In genomic region chr6:53943410-53943809, GRCh38 we compare ENCODE assay signal across 15 cellular contexts.
DNase-seq lines count a peak whose midpoint lies in the region; ATAC-seq and TF ChIP-seq lines count a peak whose summit lies in the region.
"Had no signal": no experiment of that assay in that cellular context is flagged by ENCODE, and none has a peak within 500 bp of the region (broad histone marks: within the 10 kb centered on the region; RNA-seq: fewer than 3 reads in every experiment).

No MANE protein-coding gene starts in this region.

- H3K27ac ChIP-seq in ascending aorta, result peak overlapping the region; percentile 58 to 69
- peak overlapping the region in 2 of 4 donors; percentile 10 to 35 for H3K27ac ChIP-seq in gastroesophageal sphincter
- H3K27ac ChIP-seq in testis, result peak overlapping the region in 1 of 2 donors; percentile 21
- H3K27ac ChIP-seq: neutrophil, WERI-Rb-1 had no signal

- H3K36me3 ChIP-seq in ascending aorta, result no peaks in the 10 kb centered on the region
- H3K36me3 ChIP-seq in gastroesophageal sphincter, result no peaks in the 10 kb centered on the region
- H3K36me3 ChIP-seq in testis (ENCODE audit: low read depth, missing control alignments), result no peaks in the 10 kb centered on the region
- H3K36me3 ChIP-seq: neutrophil, WERI-Rb-1 had no signal

- TF ChIP-seq POLR2A in gastroesophageal sphincter (IDR thresholded peaks at IDR 0.05) (no peak), testis (IDR thresholded peaks at IDR 0.05) (no peak)

- intact Hi-C loops in ascending aorta (cut with DNase I) (no loop called here), testis (cut with DNase I; ENCODE audit: low total_unique reads) (no loop called here)

- WGBS in gastroesophageal sphincter (ENCODE audit: low coverage in 1 of 2), 2 donors, result 0 to 30% methylated on average over 2 of the region's 2 CpGs
- WGBS in testis, 2 donors, result 33 to 40% methylated on average over 2 of the region's 2 CpGs

- peak; percentile 43 for ATAC-seq in gastroesophageal sphincter
- ATAC-seq: activated CD8-positive, alpha-beta T cell treated with anti-CD3 and anti-CD28 coated beads for 36 hours; activated T-helper 17 cell treated with anti-CD3 and anti-CD28 coated beads, Interleukin-2, amount 50 U/mL, for 72 hours; HCT116; T-cell had no signal

- DNase-seq in ascending aorta (ENCODE audit: low spot score in 2 of 2), result no peak
- peak; percentile 67 for DNase-seq in midbrain (lab: John Stamatoyannopoulos, UW)
- peak; percentile 57 for DNase-seq in testis
- DNase-seq in NCI-H748 (lab: John Stamatoyannopoulos, UW; ENCODE audit: unreplicated experiment), result no peak
- no peak for DNase-seq in NK-92 treated with Interleukin-12 subunit alpha and Interleukin-12 subunit beta, amount 100 ng/mL, for 24 hours (lab: John Stamatoyannopoulos, UW)
- DNase-seq in effector CD8-positive, alpha-beta T cell (lab: John Stamatoyannopoulos, UW), result no peak
- DNase-seq: activated CD8-positive, alpha-beta T cell treated with anti-CD3 and anti-CD28 coated beads for 36 hours; effector memory CD4-positive, alpha-beta T cell; NCI-H2107; T-cell; WERI-Rb-1 had no signal

- H3K9me3 ChIP-seq in ascending aorta, result no peaks in the 10 kb centered on the region
- peaks cover 0 to 13% (median 0%) of the 10 kb centered on the region in 3 donors for H3K9me3 ChIP-seq in gastroesophageal sphincter
- no peaks in the 10 kb centered on the region for H3K9me3 ChIP-seq in testis
- H3K9me3 ChIP-seq: neutrophil had no signal

- TF ChIP-seq CTCF in ascending aorta (IDR thresholded peaks at IDR 0.05), result no peak
- no peak for TF ChIP-seq CTCF in gastroesophageal sphincter (IDR thresholded peaks at IDR 0.05)
- TF ChIP-seq CTCF in testis (IDR thresholded peaks at IDR 0.05), result no peak

- H3K27me3 ChIP-seq in ascending aorta (no peaks in the 10 kb centered on the region), gastroesophageal sphincter (no peaks in the 10 kb centered on the region), testis (no peaks in the 10 kb centered on the region)

- H3K4me1 ChIP-seq in ascending aorta (peaks cover 4 to 11% of the 10 kb centered on the region in 2 donors), gastroesophageal sphincter (peaks cover 0 to 24% (median 0%) of the 10 kb centered on the region in 3 donors), testis (peaks cover 22% of the 10 kb centered on the region)

- no peak overlapping the region for H3K4me3 ChIP-seq in ascending aorta
- no peak overlapping the region for H3K4me3 ChIP-seq in gastroesophageal sphincter
- H3K4me3 ChIP-seq in testis, result no peak overlapping the region

- TF ChIP-seq EP300 in gastroesophageal sphincter (IDR thresholded peaks at IDR 0.05), result no peak

Comparison
In these comparisons a context has a peak if more than half of its experiments do, and no peak if none do; other contexts are left out.
1. DNase-seq: peak in midbrain (single experiment) and testis (single experiment); none in ascending aorta (0 of 2), NCI-H748 (single experiment), NK-92 treated with Interleukin-12 subunit alpha and Interleukin-12 subunit beta, amount 100 ng/mL, for 24 hours (single experiment) and effector CD8-positive, alpha-beta T cell (single experiment).